ENCODE assay signal across 24 cellular contexts in genomic region chr15:94057305-94057704, GRCh38.
"Had no signal": no experiment of that assay in that cellular context is flagged by ENCODE, and none has a peak within 500 bp of the region (broad histone marks: within the 10 kb centered on the region; RNA-seq: fewer than 3 reads in every experiment).

No MANE protein-coding gene starts in this region.

- H3K4me3 Mint-ChIP-seq: immature natural killer cell; mesothelial cell of epicardium; naive B cell; nephron progenitor cell; stimulated activated effector memory CD8-positive, alpha-beta T cell treated with anti-CD3 and anti-CD28 coated beads, Interleukin-12 subunit alpha, Interleukin-12 subunit beta, amount 100 ng/mL, for 72 hours had no signal

- H3K9me3 Mint-ChIP-seq: immature natural killer cell; mesothelial cell of epicardium; stimulated activated effector memory CD8-positive, alpha-beta T cell treated with anti-CD3 and anti-CD28 coated beads, Interleukin-12 subunit alpha, Interleukin-12 subunit beta, amount 100 ng/mL, for 72 hours had no signal

- ATAC-seq: mucosa of descending colon; sciatic nerve; stimulated activated effector memory CD8-positive, alpha-beta T cell treated with anti-CD3 and anti-CD28 coated beads, Interleukin-12 subunit alpha, Interleukin-12 subunit beta, amount 100 ng/mL, for 72 hours had no signal

- H3K36me3 Mint-ChIP-seq: mesothelial cell of epicardium; naive B cell; stimulated activated effector memory CD8-positive, alpha-beta T cell treated with anti-CD3 and anti-CD28 coated beads, Interleukin-12 subunit alpha, Interleukin-12 subunit beta, amount 100 ng/mL, for 72 hours had no signal

- H3K36me3 ChIP-seq: prostate gland, right atrium auricular region, stomach, thyroid gland, vagina had no signal

- H3K9me3 ChIP-seq: mucosa of descending colon, prostate gland, right atrium auricular region, stomach, thyroid gland, vagina had no signal

- H3K27me3 ChIP-seq: right atrium auricular region, stomach, thyroid gland, vagina had no signal

- H3K4me1 ChIP-seq: prostate gland, right atrium auricular region, stomach, thyroid gland had no signal

- DNase-seq: dermis blood vessel endothelial cell; effector memory CD4-positive, alpha-beta T cell; hypothalamus; immature natural killer cell; islet precursor cell; mesenchymal stem cell; mucosa of descending colon; naive B cell; nephron progenitor cell; nucleus accumbens; stimulated activated CD4-positive, alpha-beta T cell treated with anti-CD3 and anti-CD28 coated beads, Interleukin-2, amount 100 ng/mL, for 24 hours; stimulated activated CD4-positive, alpha-beta T cell treated with anti-CD3 and anti-CD28 coated beads, Interleukin-4, amount 100 ng/mL, for 24 hours; stimulated activated naive CD4-positive, alpha-beta T cell treated with Interleukin-2 at 50 U/mL for 16 hours; stomach; thyroid gland; trophoblast cell had no signal

- H3K27ac Mint-ChIP-seq: immature natural killer cell; mesothelial cell of epicardium; naive B cell; nephron progenitor cell; stimulated activated effector memory CD8-positive, alpha-beta T cell treated with anti-CD3 and anti-CD28 coated beads, Interleukin-12 subunit alpha, Interleukin-12 subunit beta, amount 100 ng/mL, for 72 hours had no signal

- H3K27ac ChIP-seq: coronary artery, prostate gland, right atrium auricular region, stomach, thyroid gland, vagina had no signal

- H3K4me1 Mint-ChIP-seq: immature natural killer cell; stimulated activated effector memory CD8-positive, alpha-beta T cell treated with anti-CD3 and anti-CD28 coated beads, Interleukin-12 subunit alpha, Interleukin-12 subunit beta, amount 100 ng/mL, for 72 hours had no signal

- H3K4me3 ChIP-seq: coronary artery, lung, mucosa of descending colon, prostate gland, right atrium auricular region, stomach, thyroid gland, vagina had no signal
